9 cellular contexts compared by ENCODE assay signal in the genomic region with DNA sequence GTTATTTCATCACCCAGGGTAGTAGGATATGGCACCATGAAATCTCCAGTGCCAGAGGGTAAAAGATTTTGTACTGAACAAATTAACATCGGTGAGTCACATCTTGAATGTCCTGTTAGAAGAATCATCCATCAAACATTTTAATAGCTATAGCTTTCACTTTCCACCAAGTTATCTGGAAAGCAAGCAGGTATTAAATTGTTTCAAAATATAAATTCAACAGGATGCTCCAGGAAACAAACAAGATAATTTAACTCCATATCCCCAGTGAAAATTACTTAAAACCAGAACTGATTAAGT. TPM values are rescaled to one million over a fixed set of nuclear protein-coding genes. Genes with fewer than 3 reads are reported as not detected.
A peak's percentile ranks its signal among the peaks of the same experiment; 100 is the strongest.
DNase-seq lines count a peak whose midpoint lies in the region; ATAC-seq and TF ChIP-seq lines count a peak whose summit lies in the region.
"Had no signal": no experiment of that assay in that cellular context is flagged by ENCODE, and none has a peak within 500 bp of the region (broad histone marks: within the 10 kb centered on the region; RNA-seq: fewer than 3 reads in every experiment).

No MANE protein-coding gene starts in this region.

- peak overlapping the region; percentile 86 for H3K4me3 ChIP-seq in ACC112 (ENCODE audit: low read depth, low read length)
- 0 out of 2 replicates have a peak overlapping the region, but pooled peaks have one; percentile 6 for H3K4me3 ChIP-seq in HAP-1
- peak overlapping the region; percentile 91 for H3K4me3 ChIP-seq in adipocyte (ENCODE audit: low read length)
- no peak overlapping the region for H3K4me3 ChIP-seq in lower lobe of right lung
- H3K4me3 ChIP-seq in upper lobe of left lung, result peak overlapping the region in 1 of 4 donors; percentile 9

- intact Hi-C loops in lower lobe of right lung (cut with DNase I), result no loop called here

- TF ChIP-seq CTCF in lower lobe of right lung (IDR thresholded peaks at IDR 0.05) (no peak), upper lobe of left lung (IDR thresholded peaks at IDR 0.05) (no peak)

- no peak for TF ChIP-seq POLR2A in upper lobe of left lung (IDR thresholded peaks at IDR 0.05)

- peak overlapping the region; percentile 94 for H3K9ac ChIP-seq in adipocyte (ENCODE audit: low read length)

- peaks cover 42% of the 10 kb centered on the region for H3K4me1 ChIP-seq in ACC112 (ENCODE audit: control insufficient read depth, insufficient read depth, low read length, unreplicated experiment)
- H3K4me1 ChIP-seq in HAP-1, result peaks cover 22% of the 10 kb centered on the region
- peaks cover 51% of the 10 kb centered on the region for H3K4me1 ChIP-seq in adipocyte (ENCODE audit: control insufficient read depth, insufficient read depth, low read length)
- H3K4me1 ChIP-seq in lower lobe of right lung, result peaks cover 72% of the 10 kb centered on the region
- peaks cover 52 to 70% (median 56%) of the 10 kb centered on the region in 4 donors for H3K4me1 ChIP-seq in upper lobe of left lung

- H3K27me3 ChIP-seq in ACC112 (ENCODE audit: insufficient read depth, low read length) (no peaks in the 10 kb centered on the region), HAP-1 (ENCODE audit: low read depth) (no peaks in the 10 kb centered on the region), adipocyte (replicated peaks; ENCODE audit: control insufficient read depth, insufficient read depth, low read length) (no peaks in the 10 kb centered on the region), lower lobe of right lung (ENCODE audit: low read depth) (no peaks in the 10 kb centered on the region), upper lobe of left lung (no peaks in the 10 kb centered on the region)

- H3K36me3 ChIP-seq in ACC112 (ENCODE audit: insufficient read depth, low read length) (no peaks in the 10 kb centered on the region), HAP-1 (replicated peaks) (peaks cover 5% of the 10 kb centered on the region), adipocyte (ENCODE audit: control insufficient read depth, insufficient read depth, low read length, severe bottlenecking) (peaks cover 25% of the 10 kb centered on the region), lower lobe of right lung (peaks cover 28% of the 10 kb centered on the region), upper lobe of left lung (peaks cover 0 to 16% (median 7%) of the 10 kb centered on the region in 4 donors)

- ATAC-seq in lower lobe of right lung (no peak), upper lobe of left lung (ENCODE audit: low FRiP score in 2 of 2) (no peak), GM19328 (IDR thresholded peaks at IDR 0.05; ENCODE audit: unreplicated experiment) (no peak)
- ATAC-seq: activated CD8-positive, alpha-beta memory T cell treated with anti-CD3 and anti-CD28 coated beads, Interleukin-2, amount 10 ng/mL, durations not matched to agents 7 days and 5 days had no signal

- no peak for TF ChIP-seq EP300 in upper lobe of left lung (IDR thresholded peaks at IDR 0.05)

- peaks cover 71% of the 10 kb centered on the region for H3K79me2 ChIP-seq in ACC112 (ENCODE audit: control insufficient read depth, insufficient read depth, low read length, unreplicated experiment)

- DNase-seq in HAP-1 (ENCODE audit: low spot score in 2 of 2) (no peak), adipocyte (ENCODE audit: low read depth) (peak; percentile 83), lower lobe of right lung (no peak), NCI-H146 treated with DMSO at 0.1 percent for 48 hours (lab: John Stamatoyannopoulos, UW; ENCODE audit: unreplicated experiment) (no peak), upper lobe of left lung (no peak), NCI-H1436 (lab: John Stamatoyannopoulos, UW) (no peak)
- DNase-seq: activated CD8-positive, alpha-beta memory T cell treated with anti-CD3 and anti-CD28 coated beads, Interleukin-2, amount 10 ng/mL, durations not matched to agents 7 days and 5 days had no signal

- in situ Hi-C loops in HAP-1 (cut with MboI; ENCODE audit: low sequenced_read_pairs), result no loop called here

- WGBS in upper lobe of left lung, 2 donors, result 6 to 15% methylated on average over 1 of the region's 1 CpG

- H3K9me3 ChIP-seq in HAP-1 (no peaks in the 10 kb centered on the region), adipocyte (ENCODE audit: control insufficient read depth, low read length) (no peaks in the 10 kb centered on the region), lower lobe of right lung (no peaks in the 10 kb centered on the region), upper lobe of left lung (no peaks in the 10 kb centered on the region)

- H3K27ac ChIP-seq in ACC112 (ENCODE audit: low read depth, low read length), result peak overlapping the region; percentile 90
- H3K27ac ChIP-seq in lower lobe of right lung, result peak overlapping the region; percentile 4
- H3K27ac ChIP-seq in upper lobe of left lung, result peak overlapping the region in 2 of 4 donors; percentile 99 to 100

- H2AFZ ChIP-seq in ACC112 (ENCODE audit: low read length, unreplicated experiment), result no peak overlapping the region

RNA-seq across cellular contexts. Expression of gene VEZF1, which starts 2.4 kb away (rescaled TPM):
- 73.5 TPM for total RNA-seq in lower lobe of right lung
- 10 to 100 TPM; 36.4 to 99.7 (median 72.5) TPM for total RNA-seq in upper lobe of left lung

RNA-seq across cellular contexts. Expression of gene SRSF1, which starts 21.4 kb away (rescaled TPM):
- total RNA-seq in lower lobe of right lung (159 TPM), upper lobe of left lung (100 to 1,000 TPM; 109 to 393 (median 160) TPM)

RNA-seq across cellular contexts. Expression of gene CUEDC1, which starts 30.4 kb away (rescaled TPM):
- total RNA-seq in lower lobe of right lung (42.8 TPM), upper lobe of left lung (100 to 1,000 TPM in 1 of 6 donors, 10 to 100 TPM in 5; 33.3 to 119 (median 54.4) TPM)
- total RNA-seq: activated CD8-positive, alpha-beta memory T cell treated with anti-CD3 and anti-CD28 coated beads, Interleukin-2, amount 10 ng/mL, durations not matched to agents 7 days and 5 days had no signal
